8 cellular contexts compared by ENCODE assay signal in genomic region chr19:996051-996838, GRCh38. TPM values are rescaled to one million over a fixed set of nuclear protein-coding genes. Genes with fewer than 3 reads are reported as not detected.
DNase-seq lines count a peak whose midpoint lies in the region; ATAC-seq and TF ChIP-seq lines count a peak whose summit lies in the region.

No MANE protein-coding gene starts in this region.

- H3K9me3 Mint-ChIP-seq in activated naive CD4-positive, alpha-beta T cell treated with anti-CD3 and anti-CD28 coated beads, Interleukin-2, amount 50 U/mL, for 72 hours, result no peaks in the 10 kb centered on the region
- H3K9me3 Mint-ChIP-seq in stimulated activated naive B cell treated with anti-CD40 and anti-IgM and Interleukin-4, amounts not matched to agents 10 μg/mL and 1 μg/mL and 100 μg/mL, for 72 hours, result peaks cover 0 to 4% of the 10 kb centered on the region in 2 donors

- no peak for TF ChIP-seq EP300 in SK-N-SH (IDR thresholded peaks at IDR 0.05; ENCODE audit: borderline replicate concordance in 1 of 2, low read depth in 1 of 2, low read length in 1 of 2)

- H3K9me2 ChIP-seq in SK-N-SH, result no peaks in the 10 kb centered on the region

- POLR2A ChIA-PET in SK-N-SH (lab: Yijun Ruan, JAX), result interaction anchor here (0.5 to 3.9 kb wide), 4 partner anchors 11 to 273 kb away, joined by 3 to 23 read pairs (median 4); partner anchors contain the start of genes CIRBP and WDR18

- no peak overlapping the region for H3K9ac ChIP-seq in SK-N-SH

- H4K20me1 ChIP-seq in SK-N-SH (ENCODE audit: insufficient read depth), result 0 out of 2 replicates have a peak, but pooled peaks cover 6% of the 10 kb centered on the region

- peaks cover 0 to 9% of the 10 kb centered on the region in 2 experiments; a peak in 1 of 4 replicates for H3K4me1 ChIP-seq in SK-N-SH (ENCODE audit: control insufficient read depth in 1 of 2, insufficient read depth in 2 of 2, low read depth in 1 of 2, low read length in 1 of 2)

- no peak overlapping the region for H2AFZ ChIP-seq in SK-N-SH (ENCODE audit: low read depth)

- H3K27me3 ChIP-seq in SK-N-SH (ENCODE audit: insufficient read depth), result peaks cover 36% of the 10 kb centered on the region; the same call in 1 of the 2 replicates

- H3K36me3 Mint-ChIP-seq in activated naive CD4-positive, alpha-beta T cell treated with anti-CD3 and anti-CD28 coated beads, Interleukin-2, amount 50 U/mL, for 72 hours, result no peaks in the 10 kb centered on the region
- peaks cover 8 to 32% of the 10 kb centered on the region in 2 donors for H3K36me3 Mint-ChIP-seq in stimulated activated naive B cell treated with anti-CD40 and anti-IgM and Interleukin-4, amounts not matched to agents 10 μg/mL and 1 μg/mL and 100 μg/mL, for 72 hours

- peaks cover 30 to 40% of the 10 kb centered on the region in 2 donors for H3K27me3 Mint-ChIP-seq in stimulated activated naive B cell treated with anti-CD40 and anti-IgM and Interleukin-4, amounts not matched to agents 10 μg/mL and 1 μg/mL and 100 μg/mL, for 72 hours

- no peak overlapping the region for H3K27ac Mint-ChIP-seq in activated naive CD4-positive, alpha-beta T cell treated with anti-CD3 and anti-CD28 coated beads, Interleukin-2, amount 50 U/mL, for 72 hours
- H3K27ac Mint-ChIP-seq in stimulated activated naive B cell treated with anti-CD40 and anti-IgM and Interleukin-4, amounts not matched to agents 10 μg/mL and 1 μg/mL and 100 μg/mL, for 72 hours, result peak overlapping the region; percentile 73

- CTCF ChIA-PET in SK-N-SH (lab: Yijun Ruan, JAX), result interaction anchor here (0.5 to 3.2 kb wide), 12 partner anchors 8 to 227 kb away, joined by 3 to 18 read pairs (median 4); partner anchors contain the start of gene WDR18

- TF ChIP-seq CTCF in SK-N-SH (IDR thresholded peaks at IDR 0.05), result no peak

- H3K27ac ChIP-seq in SK-N-SH (ENCODE audit: low read depth in 2 of 2, low read length in 1 of 2), result no peak overlapping the region

- H3K4me3 Mint-ChIP-seq in stimulated activated naive B cell treated with anti-CD40 and anti-IgM and Interleukin-4, amounts not matched to agents 10 μg/mL and 1 μg/mL and 100 μg/mL, for 72 hours, result peak overlapping the region in 1 of 2 donors; percentile 32

- H3K36me3 ChIP-seq in SK-N-SH (replicated peaks in 1 of 2; ENCODE audit: control insufficient read depth in 1 of 2, insufficient read depth in 2 of 2, low read length in 1 of 2), result peaks cover 0 to 21% of the 10 kb centered on the region in 2 experiments

- DNase-seq in NCI-H146 (lab: John Stamatoyannopoulos, UW) (peak; percentile 57), NCI-H146 treated with DMSO at 0.1 percent for 48 hours (lab: John Stamatoyannopoulos, UW; ENCODE audit: unreplicated experiment) (no peak), SK-N-SH (peak; percentile 83), left lobe of liver (ENCODE audit: low spot score) (no peak)
- peak in 1 of 2 donors; percentile 54 for DNase-seq in activated naive CD4-positive, alpha-beta T cell treated with anti-CD3 and anti-CD28 coated beads, Interleukin-2, amount 50 U/mL, for 72 hours (ENCODE audit: low spot score in 2 of 2)
- peak; percentile 41 for DNase-seq in stimulated activated naive B cell treated with anti-CD40 and anti-IgM and Interleukin-4, amounts not matched to agents 10 μg/mL and 1 μg/mL and 100 μg/mL, for 72 hours

- no peaks in the 10 kb centered on the region for H3K9me3 ChIP-seq in SK-N-SH

- WGBS in SK-N-SH (ENCODE audit: low lambda C conversion rate), result 12% methylated on average over 20 of the region's 64 CpGs

- no peaks in the 10 kb centered on the region for H3K79me2 ChIP-seq in SK-N-SH (ENCODE audit: insufficient read depth)

- TF ChIP-seq RAD21 in SK-N-SH (IDR thresholded peaks at IDR 0.05; ENCODE audit: low read length), result no peak

- ATAC-seq in activated naive CD4-positive, alpha-beta T cell treated with anti-CD3 and anti-CD28 coated beads, Interleukin-2, amount 50 U/mL, for 72 hours, result peak; percentile 38 to 68
- ATAC-seq in left lobe of liver (peak; percentile 17), HG03520 (IDR thresholded peaks at IDR 0.05; ENCODE audit: unreplicated experiment) (no peak), GM21717 (IDR thresholded peaks at IDR 0.05; ENCODE audit: unreplicated experiment) (no peak)
- ATAC-seq in stimulated activated naive B cell treated with anti-CD40 and anti-IgM and Interleukin-4, amounts not matched to agents 10 μg/mL and 1 μg/mL and 100 μg/mL, for 72 hours (replicated peaks), result peak; percentile 29 to 48

- H3K4me3 ChIP-seq in SK-N-SH (ENCODE audit: low read depth in 2 of 2, low read length in 1 of 2), result peak overlapping the region; percentile 13 to 28; a peak in 2 of 4 replicates

- H3K4me1 Mint-ChIP-seq in stimulated activated naive B cell treated with anti-CD40 and anti-IgM and Interleukin-4, amounts not matched to agents 10 μg/mL and 1 μg/mL and 100 μg/mL, for 72 hours, result peaks cover 14 to 17% of the 10 kb centered on the region in 2 donors

- peaks cover 8% of the 10 kb centered on the region for H3F3A ChIP-seq in SK-N-SH (replicated peaks; ENCODE audit: insufficient read depth)

- H3K4me2 ChIP-seq in SK-N-SH, result peak overlapping the region; percentile 75

TF ChIP-seq in SK-N-SH, 30 proteins besides CTCF, POLR2A, EP300 and RAD21 (continues in another document):
- no peak for TF ChIP-seq USF1 (IDR thresholded peaks at IDR 0.05; ENCODE audit: borderline replicate concordance, low read depth)
- TF ChIP-seq USF2 (IDR thresholded peaks at IDR 0.05; ENCODE audit: borderline replicate concordance, low read depth, low read length), result no peak
- no peak for TF ChIP-seq FOXJ3 (CRISPR knock-in tag; IDR thresholded peaks at IDR 0.05)
- TF ChIP-seq FOSL2 (IDR thresholded peaks at IDR 0.05; ENCODE audit: borderline replicate concordance, low read depth), result peak; percentile 14; the same call in 1 of the 2 replicates
- TF ChIP-seq NRF1 (IDR thresholded peaks at IDR 0.05; ENCODE audit: low read depth, low read length), result 0 out of 2 replicates have a peak, but pooled peaks have one; percentile 5

RNA-seq across cellular contexts. Expression of gene GRIN3B, which starts 4.0 kb away (rescaled TPM):
- polyA plus RNA-seq in SK-N-SH (2012; rRNA removed), result 1.5 and 1.8 TPM in 2 replicates
- 0.45 and 1.1 TPM in 2 replicates for polyA plus RNA-seq in SK-N-SH (2012; cell fraction: cytosol; rRNA removed)
- polyA plus RNA-seq in SK-N-SH (2012; cell fraction: nucleus; rRNA removed), result 4.6 and 5.1 TPM in 2 replicates
- total RNA-seq in activated naive CD4-positive, alpha-beta T cell treated with anti-CD3 and anti-CD28 coated beads, Interleukin-2, amount 50 U/mL, for 72 hours, result under 1 TPM; 0.07 to 0.19 TPM
- not detected for total RNA-seq in left lobe of liver

RNA-seq across cellular contexts. Expression of gene WDR18, which starts 12.1 kb away (rescaled TPM):
- polyA plus RNA-seq in SK-N-SH (2012; rRNA removed), result 47.9 and 51.5 TPM in 2 replicates
- polyA plus RNA-seq in SK-N-SH (2012; cell fraction: cytosol; rRNA removed), result 12.5 and 25.5 TPM in 2 replicates
- polyA plus RNA-seq in SK-N-SH (2012; cell fraction: nucleus; rRNA removed), result 169 and 222 TPM in 2 replicates
- 10 to 100 TPM; 55.5 to 83.8 TPM for total RNA-seq in activated naive CD4-positive, alpha-beta T cell treated with anti-CD3 and anti-CD28 coated beads, Interleukin-2, amount 50 U/mL, for 72 hours
- total RNA-seq in left lobe of liver, result 34.7 TPM

RNA-seq across cellular contexts. Expression of gene TMEM259, which starts 24.7 kb away (rescaled TPM):
- polyA plus RNA-seq in SK-N-SH (2012; rRNA removed), result 138 and 145 TPM in 2 replicates
- polyA plus RNA-seq in SK-N-SH (2012; cell fraction: cytosol; rRNA removed), result 38.8 and 61.9 TPM in 2 replicates
- polyA plus RNA-seq in SK-N-SH (2012; cell fraction: nucleus; rRNA removed), result 879 TPM in 2 replicates
- total RNA-seq in activated naive CD4-positive, alpha-beta T cell treated with anti-CD3 and anti-CD28 coated beads, Interleukin-2, amount 50 U/mL, for 72 hours, result 100 to 1,000 TPM; 104 to 156 TPM
- total RNA-seq in left lobe of liver, result 117 TPM

RNA-seq across cellular contexts. Expression of gene RNU6-2, which starts 25.1 kb away (rescaled TPM):
- polyA plus RNA-seq in SK-N-SH (2012; rRNA removed), result not detected in 2 replicates
- polyA plus RNA-seq in SK-N-SH (2012; cell fraction: cytosol; rRNA removed), result not detected in 2 replicates
- polyA plus RNA-seq in SK-N-SH (2012; cell fraction: nucleus; rRNA removed), result not detected in 2 replicates
- not detected for total RNA-seq in activated naive CD4-positive, alpha-beta T cell treated with anti-CD3 and anti-CD28 coated beads, Interleukin-2, amount 50 U/mL, for 72 hours
- not detected for total RNA-seq in left lobe of liver

RNA-seq across cellular contexts. Expression of gene CNN2, which starts 30.2 kb away (rescaled TPM):
- 152 and 279 TPM in 2 replicates for polyA plus RNA-seq in SK-N-SH (2012; rRNA removed)
- 125 and 167 TPM in 2 replicates for polyA plus RNA-seq in SK-N-SH (2012; cell fraction: cytosol; rRNA removed)
- polyA plus RNA-seq in SK-N-SH (2012; cell fraction: nucleus; rRNA removed), result 199 and 204 TPM in 2 replicates
- total RNA-seq in activated naive CD4-positive, alpha-beta T cell treated with anti-CD3 and anti-CD28 coated beads, Interleukin-2, amount 50 U/mL, for 72 hours, result 100 to 1,000 TPM; 187 to 254 TPM
- 23.2 TPM for total RNA-seq in left lobe of liver

Comparison
In these comparisons a context has a peak if more than half of its experiments do, and no peak if none do; other contexts are left out.
1. DNase-seq: peak in NCI-H146 (single experiment), SK-N-SH (single experiment) and stimulated activated naive B cell treated with anti-CD40 and anti-IgM and Interleukin-4, amounts not matched to agents 10 μg/mL and 1 μg/mL and 100 μg/mL, for 72 hours (single experiment); none in NCI-H146 treated with DMSO at 0.1 percent for 48 hours (single experiment) and left lobe of liver (single experiment).
2. ATAC-seq: peak in activated naive CD4-positive, alpha-beta T cell treated with anti-CD3 and anti-CD28 coated beads, Interleukin-2, amount 50 U/mL, for 72 hours (2 of 2), left lobe of liver (single experiment) and stimulated activated naive B cell treated with anti-CD40 and anti-IgM and Interleukin-4, amounts not matched to agents 10 μg/mL and 1 μg/mL and 100 μg/mL, for 72 hours (2 of 2); none in HG03520 (single experiment) and GM21717 (single experiment).